Comparison of ENCODE assay signal across 1 cellular context in genomic region chr11:65692367-65692766, GRCh38.
A peak's percentile ranks its signal among the peaks of the same experiment; 100 is the strongest.
TF ChIP-seq lines count a peak whose summit lies in the region.

No MANE protein-coding gene starts in this region.

TF ChIP-seq in K562, 482 proteins besides CTCF, POLR2A, EP300 and RAD21 (continued from another document and continues in another):
- TF ChIP-seq THRA (IDR thresholded peaks at IDR 0.05) (no peak), ZNF253 (CRISPR knock-in tag; conservative IDR thresholded peaks at IDR 0.05) (no peak), ZSCAN29 (IDR thresholded peaks at IDR 0.05) (no peak), MYNN (IDR thresholded peaks at IDR 0.05) (no peak), MYNN (CRISPR knock-in tag; IDR thresholded peaks at IDR 0.05) (no peak), ZNF586 (CRISPR knock-in tag; conservative IDR thresholded peaks at IDR 0.05) (no peak), NCOA2 (IDR thresholded peaks at IDR 0.05; ENCODE audit: partially characterized antibody in 2 of 2) (no peak), ZNF395 (CRISPR knock-in tag; IDR thresholded peaks at IDR 0.05) (no peak), XRCC4 (IDR thresholded peaks at IDR 0.05; ENCODE audit: extremely low read depth, insufficient read depth, insufficient read length) (no peak), CTBP1 (IDR thresholded peaks at IDR 0.05; ENCODE audit: borderline replicate concordance) (peak; percentile 26; the same call in 1 of the 2 replicates), HSF4 (CRISPR knock-in tag; IDR thresholded peaks at IDR 0.05; ENCODE audit: borderline replicate concordance) (no peak), ZNF347 (CRISPR knock-in tag; IDR thresholded peaks at IDR 0.05; ENCODE audit: low read depth) (no peak), OTX1 (CRISPR knock-in tag; IDR thresholded peaks at IDR 0.05) (no peak), ZNF695 (CRISPR knock-in tag; IDR thresholded peaks at IDR 0.05) (no peak), ELF4 (CRISPR knock-in tag; IDR thresholded peaks at IDR 0.05) (no peak), JUNB (CRISPR knock-in tag; conservative IDR thresholded peaks at IDR 0.05) (no peak), ZNF766 (CRISPR knock-in tag; conservative IDR thresholded peaks at IDR 0.05) (0 out of 2 replicates have a peak, but pooled peaks have one; percentile 47), CHCHD3 (CRISPR knock-in tag; IDR thresholded peaks at IDR 0.05) (no peak), RBM22 (IDR thresholded peaks at IDR 0.05; ENCODE audit: low read depth, low read length, poor library complexity, severe bottlenecking) (no peak), ZBTB7A (IDR thresholded peaks at IDR 0.05; ENCODE audit: borderline replicate concordance, control insufficient read depth, low read depth, low read length) (peak; percentile 29; the same call in 1 of the 2 replicates), PHB2 (IDR thresholded peaks at IDR 0.05; ENCODE audit: low read depth) (no peak), ZNF407 (IDR thresholded peaks at IDR 0.05; ENCODE audit: low read depth) (peak; percentile 78), ZNF561 (CRISPR knock-in tag; conservative IDR thresholded peaks at IDR 0.05) (no peak), SNRNP70 (optimal IDR thresholded peaks at IDR 0.05; ENCODE audit: low read depth, low read length) (no peak), TAF7 (tag; IDR thresholded peaks at IDR 0.05) (no peak), BACH1 (tag; IDR thresholded peaks at IDR 0.05) (no peak), RUNX1 (IDR thresholded peaks at IDR 0.05; ENCODE audit: low read depth) (no peak), NCOA1 (IDR thresholded peaks at IDR 0.05; ENCODE audit: low read depth) (no peak), SUPT5H (IDR thresholded peaks at IDR 0.05) (peak; percentile 74), HMG20B (CRISPR knock-in tag; IDR thresholded peaks at IDR 0.05) (no peak), STAG1 (CRISPR knock-in tag; IDR thresholded peaks at IDR 0.05; ENCODE audit: borderline replicate concordance) (no peak), SIRT6 (IDR thresholded peaks at IDR 0.05; ENCODE audit: low read depth, low read length) (no peak), E2F4 (CRISPR knock-in tag; IDR thresholded peaks at IDR 0.05; ENCODE audit: low read depth) (no peak), VEZF1 (CRISPR knock-in tag; IDR thresholded peaks at IDR 0.05) (0 out of 2 replicates have a peak, but pooled peaks have one; percentile 31), ATF6 (CRISPR knock-in tag; IDR thresholded peaks at IDR 0.05) (no peak), ZC3H4 (CRISPR knock-in tag; IDR thresholded peaks at IDR 0.05; ENCODE audit: borderline replicate concordance) (no peak), POLR3A (IDR thresholded peaks at IDR 0.05; ENCODE audit: borderline replicate concordance, extremely low read depth, insufficient read depth, insufficient read length) (no peak), DEAF1 (CRISPR knock-in tag; IDR thresholded peaks at IDR 0.05) (no peak), TCF15 (CRISPR knock-in tag; IDR thresholded peaks at IDR 0.05) (no peak), ZNF121 (CRISPR knock-in tag; conservative IDR thresholded peaks at IDR 0.05) (no peak), RFX1 (IDR thresholded peaks at IDR 0.05) (no peak), FOXK2 (conservative IDR thresholded peaks at IDR 0.05 in 1 of 2, IDR thresholded peaks at IDR 0.05 in 1 of 2; ENCODE audit: low read depth in 2 of 2) (no peak), ZNF175 (CRISPR knock-in tag; IDR thresholded peaks at IDR 0.05; ENCODE audit: low read depth) (peak; percentile 72; the same call in 1 of the 2 replicates), ETS1 (conservative IDR thresholded peaks at IDR 0.05; ENCODE audit: control insufficient read depth, low read depth, low read length) (no peak), ELK3 (CRISPR knock-in tag; IDR thresholded peaks at IDR 0.05) (no peak)
